ENCODE assay signal across 1 cellular context in the genomic region with DNA sequence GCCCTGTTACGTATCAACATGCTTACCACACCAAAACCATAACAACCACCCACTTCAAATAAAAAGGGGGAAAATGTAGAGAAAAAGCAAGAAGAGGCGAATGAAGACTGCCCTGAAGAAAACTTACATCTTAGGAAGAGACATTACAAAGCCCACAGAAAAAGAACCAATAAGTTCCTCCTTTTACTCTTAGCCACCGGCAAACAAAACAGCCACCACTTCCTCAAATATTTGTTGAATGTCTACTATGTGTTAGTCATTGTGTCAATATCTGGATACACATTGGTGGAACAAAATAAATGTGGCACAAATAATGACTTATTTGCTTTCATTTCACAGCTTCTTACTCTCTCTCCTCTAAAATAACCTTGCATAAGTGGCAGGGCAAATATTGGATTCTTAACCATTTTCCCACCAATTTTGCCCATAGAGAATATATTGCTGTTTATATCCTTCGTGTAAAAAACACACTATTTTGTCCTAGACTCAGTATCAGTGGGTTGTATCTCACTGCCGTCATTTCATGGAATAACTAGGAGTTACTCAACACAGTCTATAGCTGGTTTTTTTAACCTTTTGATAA.
TF ChIP-seq lines count a peak whose summit lies in the region.

No MANE protein-coding gene starts in this region.

TF ChIP-seq in HepG2, 621 proteins besides CTCF, POLR2A, EP300 and RAD21 (continued from another document and continues in another):
- TF ChIP-seq, protein P1, sequence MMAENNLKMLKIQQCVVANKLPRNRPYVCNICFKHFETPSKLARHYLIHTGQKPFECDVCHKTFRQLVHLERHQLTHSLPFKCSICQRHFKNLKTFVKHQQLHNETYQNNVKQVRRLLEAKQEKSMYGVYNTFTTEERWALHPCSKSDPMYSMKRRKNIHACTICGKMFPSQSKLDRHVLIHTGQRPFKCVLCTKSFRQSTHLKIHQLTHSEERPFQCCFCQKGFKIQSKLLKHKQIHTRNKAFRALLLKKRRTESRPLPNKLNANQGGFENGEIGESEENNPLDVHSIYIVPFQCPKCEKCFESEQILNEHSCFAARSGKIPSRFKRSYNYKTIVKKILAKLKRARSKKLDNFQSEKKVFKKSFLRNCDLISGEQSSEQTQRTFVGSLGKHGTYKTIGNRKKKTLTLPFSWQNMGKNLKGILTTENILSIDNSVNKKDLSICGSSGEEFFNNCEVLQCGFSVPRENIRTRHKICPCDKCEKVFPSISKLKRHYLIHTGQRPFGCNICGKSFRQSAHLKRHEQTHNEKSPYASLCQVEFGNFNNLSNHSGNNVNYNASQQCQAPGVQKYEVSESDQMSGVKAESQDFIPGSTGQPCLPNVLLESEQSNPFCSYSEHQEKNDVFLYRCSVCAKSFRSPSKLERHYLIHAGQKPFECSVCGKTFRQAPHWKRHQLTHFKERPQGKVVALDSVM (CRISPR knock-in tag; IDR thresholded peaks at IDR 0.05): no peak
- 0 out of 2 replicates have a peak, but pooled peaks have one; percentile 49 for TF ChIP-seq NCOA2 (CRISPR knock-in tag; IDR thresholded peaks at IDR 0.05)
- TF ChIP-seq, protein P2, sequence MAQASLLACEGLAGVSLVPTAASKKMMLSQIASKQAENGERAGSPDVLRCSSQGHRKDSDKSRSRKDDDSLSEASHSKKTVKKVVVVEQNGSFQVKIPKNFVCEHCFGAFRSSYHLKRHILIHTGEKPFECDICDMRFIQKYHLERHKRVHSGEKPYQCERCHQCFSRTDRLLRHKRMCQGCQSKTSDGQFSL (CRISPR knock-in tag; IDR thresholded peaks at IDR 0.05): no peak
- peak; percentile 40 for TF ChIP-seq TCF7 (IDR thresholded peaks at IDR 0.05; ENCODE audit: low read depth)
- TF ChIP-seq, protein P3, sequence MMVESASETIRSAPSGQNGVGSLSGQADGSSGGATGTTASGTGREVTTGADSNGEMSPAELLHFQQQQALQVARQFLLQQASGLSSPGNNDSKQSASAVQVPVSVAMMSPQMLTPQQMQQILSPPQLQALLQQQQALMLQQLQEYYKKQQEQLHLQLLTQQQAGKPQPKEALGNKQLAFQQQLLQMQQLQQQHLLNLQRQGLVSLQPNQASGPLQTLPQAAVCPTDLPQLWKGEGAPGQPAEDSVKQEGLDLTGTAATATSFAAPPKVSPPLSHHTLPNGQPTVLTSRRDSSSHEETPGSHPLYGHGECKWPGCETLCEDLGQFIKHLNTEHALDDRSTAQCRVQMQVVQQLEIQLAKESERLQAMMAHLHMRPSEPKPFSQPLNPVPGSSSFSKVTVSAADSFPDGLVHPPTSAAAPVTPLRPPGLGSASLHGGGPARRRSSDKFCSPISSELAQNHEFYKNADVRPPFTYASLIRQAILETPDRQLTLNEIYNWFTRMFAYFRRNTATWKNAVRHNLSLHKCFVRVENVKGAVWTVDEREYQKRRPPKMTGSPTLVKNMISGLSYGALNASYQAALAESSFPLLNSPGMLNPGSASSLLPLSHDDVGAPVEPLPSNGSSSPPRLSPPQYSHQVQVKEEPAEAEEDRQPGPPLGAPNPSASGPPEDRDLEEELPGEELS (CRISPR knock-in tag; IDR thresholded peaks at IDR 0.05): peak; percentile 56; the same call in 1 of the 2 replicates
- TF ChIP-seq YEATS2 (CRISPR knock-in tag; IDR thresholded peaks at IDR 0.05; ENCODE audit: borderline replicate concordance): peak; percentile 18; the same call in 1 of the 2 replicates
- TF ChIP-seq ZNF850 (CRISPR knock-in tag; conservative IDR thresholded peaks at IDR 0.05): no peak
- peak; percentile 96 for TF ChIP-seq ZNF335 (CRISPR knock-in tag; IDR thresholded peaks at IDR 0.05)
- TF ChIP-seq ZNF501 (CRISPR knock-in tag; IDR thresholded peaks at IDR 0.05): no peak
- TF ChIP-seq GATA4 (IDR thresholded peaks at IDR 0.05; ENCODE audit: borderline replicate concordance, low read depth): no peak
- peak; percentile 83; the same call in 1 of the 2 replicates for TF ChIP-seq JUNB (CRISPR knock-in tag; IDR thresholded peaks at IDR 0.05; ENCODE audit: borderline replicate concordance)
- no peak for TF ChIP-seq ZNF530 (CRISPR knock-in tag; IDR thresholded peaks at IDR 0.05; ENCODE audit: low read depth)
- no peak for TF ChIP-seq ZNF660 (CRISPR knock-in tag; IDR thresholded peaks at IDR 0.05; ENCODE audit: borderline replicate concordance, low read depth)
- TF ChIP-seq SAP130 (CRISPR knock-in tag; IDR thresholded peaks at IDR 0.05; ENCODE audit: low read depth): 0 out of 2 replicates have a peak, but pooled peaks have one; percentile 18
- peak; percentile 78; the same call in 1 of the 2 replicates for TF ChIP-seq JUND (CRISPR knock-in tag; IDR thresholded peaks at IDR 0.05)
- TF ChIP-seq MEIS1 (CRISPR knock-in tag; IDR thresholded peaks at IDR 0.05; ENCODE audit: borderline replicate concordance): no peak
- TF ChIP-seq THAP11 (CRISPR knock-in tag; IDR thresholded peaks at IDR 0.05): 0 out of 2 replicates have a peak, but pooled peaks have one; percentile 22
- no peak for TF ChIP-seq RELA (CRISPR knock-in tag; IDR thresholded peaks at IDR 0.05)
- TF ChIP-seq REPIN1 (CRISPR knock-in tag; IDR thresholded peaks at IDR 0.05; ENCODE audit: borderline replicate concordance, low read depth): no peak
- no peak for TF ChIP-seq TCF12 (IDR thresholded peaks at IDR 0.05)
- no peak for TF ChIP-seq TCF12 (CRISPR knock-in tag; IDR thresholded peaks at IDR 0.05)
- TF ChIP-seq, protein P4, sequence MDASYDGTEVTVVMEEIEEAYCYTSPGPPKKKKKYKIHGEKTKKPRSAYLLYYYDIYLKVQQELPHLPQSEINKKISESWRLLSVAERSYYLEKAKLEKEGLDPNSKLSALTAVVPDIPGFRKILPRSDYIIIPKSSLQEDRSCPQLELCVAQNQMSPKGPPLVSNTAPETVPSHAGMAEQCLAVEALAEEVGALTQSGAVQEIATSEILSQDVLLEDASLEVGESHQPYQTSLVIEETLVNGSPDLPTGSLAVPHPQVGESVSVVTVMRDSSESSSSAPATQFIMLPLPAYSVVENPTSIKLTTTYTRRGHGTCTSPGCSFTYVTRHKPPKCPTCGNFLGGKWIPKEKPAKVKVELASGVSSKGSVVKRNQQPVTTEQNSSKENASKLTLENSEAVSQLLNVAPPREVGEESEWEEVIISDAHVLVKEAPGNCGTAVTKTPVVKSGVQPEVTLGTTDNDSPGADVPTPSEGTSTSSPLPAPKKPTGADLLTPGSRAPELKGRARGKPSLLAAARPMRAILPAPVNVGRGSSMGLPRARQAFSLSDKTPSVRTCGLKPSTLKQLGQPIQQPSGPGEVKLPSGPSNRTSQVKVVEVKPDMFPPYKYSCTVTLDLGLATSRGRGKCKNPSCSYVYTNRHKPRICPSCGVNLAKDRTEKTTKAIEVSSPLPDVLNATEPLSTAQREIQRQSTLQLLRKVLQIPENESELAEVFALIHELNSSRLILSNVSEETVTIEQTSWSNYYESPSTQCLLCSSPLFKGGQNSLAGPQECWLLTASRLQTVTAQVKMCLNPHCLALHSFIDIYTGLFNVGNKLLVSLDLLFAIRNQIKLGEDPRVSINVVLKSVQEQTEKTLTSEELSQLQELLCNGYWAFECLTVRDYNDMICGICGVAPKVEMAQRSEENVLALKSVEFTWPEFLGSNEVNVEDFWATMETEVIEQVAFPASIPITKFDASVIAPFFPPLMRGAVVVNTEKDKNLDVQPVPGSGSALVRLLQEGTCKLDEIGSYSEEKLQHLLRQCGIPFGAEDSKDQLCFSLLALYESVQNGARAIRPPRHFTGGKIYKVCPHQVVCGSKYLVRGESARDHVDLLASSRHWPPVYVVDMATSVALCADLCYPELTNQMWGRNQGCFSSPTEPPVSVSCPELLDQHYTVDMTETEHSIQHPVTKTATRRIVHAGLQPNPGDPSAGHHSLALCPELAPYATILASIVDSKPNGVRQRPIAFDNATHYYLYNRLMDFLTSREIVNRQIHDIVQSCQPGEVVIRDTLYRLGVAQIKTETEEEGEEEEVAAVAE (CRISPR knock-in tag; IDR thresholded peaks at IDR 0.05; ENCODE audit: borderline replicate concordance): no peak
- TF ChIP-seq ISL2 (CRISPR knock-in tag; IDR thresholded peaks at IDR 0.05): no peak
- no peak for TF ChIP-seq KDM3A (CRISPR knock-in tag; IDR thresholded peaks at IDR 0.05; ENCODE audit: low read depth)
- TF ChIP-seq ZFX (CRISPR knock-in tag; IDR thresholded peaks at IDR 0.05; ENCODE audit: low read depth): no peak
- no peak for TF ChIP-seq FOXP1 (IDR thresholded peaks at IDR 0.05)
- TF ChIP-seq FOXP1 (CRISPR knock-in tag; IDR thresholded peaks at IDR 0.05): peak; percentile 66
- peak; percentile 50 for TF ChIP-seq TEAD3 (CRISPR knock-in tag; optimal IDR thresholded peaks at IDR 0.05; ENCODE audit: borderline replicate concordance)
- peak; percentile 81 for TF ChIP-seq NFIC (IDR thresholded peaks at IDR 0.05; ENCODE audit: low read length)
- TF ChIP-seq ZSCAN9 (CRISPR knock-in tag; IDR thresholded peaks at IDR 0.05; ENCODE audit: borderline replicate concordance): 0 out of 2 replicates have a peak, but pooled peaks have one; percentile 17
- peak; percentile 34; the same call in 1 of the 2 replicates for TF ChIP-seq NR2F6 (IDR thresholded peaks at IDR 0.05)
- TF ChIP-seq NR2F6 (CRISPR knock-in tag; IDR thresholded peaks at IDR 0.05): no peak
- no peak for TF ChIP-seq NFE2L1 (CRISPR knock-in tag; IDR thresholded peaks at IDR 0.05; ENCODE audit: borderline replicate concordance)
- TF ChIP-seq, protein P5, sequence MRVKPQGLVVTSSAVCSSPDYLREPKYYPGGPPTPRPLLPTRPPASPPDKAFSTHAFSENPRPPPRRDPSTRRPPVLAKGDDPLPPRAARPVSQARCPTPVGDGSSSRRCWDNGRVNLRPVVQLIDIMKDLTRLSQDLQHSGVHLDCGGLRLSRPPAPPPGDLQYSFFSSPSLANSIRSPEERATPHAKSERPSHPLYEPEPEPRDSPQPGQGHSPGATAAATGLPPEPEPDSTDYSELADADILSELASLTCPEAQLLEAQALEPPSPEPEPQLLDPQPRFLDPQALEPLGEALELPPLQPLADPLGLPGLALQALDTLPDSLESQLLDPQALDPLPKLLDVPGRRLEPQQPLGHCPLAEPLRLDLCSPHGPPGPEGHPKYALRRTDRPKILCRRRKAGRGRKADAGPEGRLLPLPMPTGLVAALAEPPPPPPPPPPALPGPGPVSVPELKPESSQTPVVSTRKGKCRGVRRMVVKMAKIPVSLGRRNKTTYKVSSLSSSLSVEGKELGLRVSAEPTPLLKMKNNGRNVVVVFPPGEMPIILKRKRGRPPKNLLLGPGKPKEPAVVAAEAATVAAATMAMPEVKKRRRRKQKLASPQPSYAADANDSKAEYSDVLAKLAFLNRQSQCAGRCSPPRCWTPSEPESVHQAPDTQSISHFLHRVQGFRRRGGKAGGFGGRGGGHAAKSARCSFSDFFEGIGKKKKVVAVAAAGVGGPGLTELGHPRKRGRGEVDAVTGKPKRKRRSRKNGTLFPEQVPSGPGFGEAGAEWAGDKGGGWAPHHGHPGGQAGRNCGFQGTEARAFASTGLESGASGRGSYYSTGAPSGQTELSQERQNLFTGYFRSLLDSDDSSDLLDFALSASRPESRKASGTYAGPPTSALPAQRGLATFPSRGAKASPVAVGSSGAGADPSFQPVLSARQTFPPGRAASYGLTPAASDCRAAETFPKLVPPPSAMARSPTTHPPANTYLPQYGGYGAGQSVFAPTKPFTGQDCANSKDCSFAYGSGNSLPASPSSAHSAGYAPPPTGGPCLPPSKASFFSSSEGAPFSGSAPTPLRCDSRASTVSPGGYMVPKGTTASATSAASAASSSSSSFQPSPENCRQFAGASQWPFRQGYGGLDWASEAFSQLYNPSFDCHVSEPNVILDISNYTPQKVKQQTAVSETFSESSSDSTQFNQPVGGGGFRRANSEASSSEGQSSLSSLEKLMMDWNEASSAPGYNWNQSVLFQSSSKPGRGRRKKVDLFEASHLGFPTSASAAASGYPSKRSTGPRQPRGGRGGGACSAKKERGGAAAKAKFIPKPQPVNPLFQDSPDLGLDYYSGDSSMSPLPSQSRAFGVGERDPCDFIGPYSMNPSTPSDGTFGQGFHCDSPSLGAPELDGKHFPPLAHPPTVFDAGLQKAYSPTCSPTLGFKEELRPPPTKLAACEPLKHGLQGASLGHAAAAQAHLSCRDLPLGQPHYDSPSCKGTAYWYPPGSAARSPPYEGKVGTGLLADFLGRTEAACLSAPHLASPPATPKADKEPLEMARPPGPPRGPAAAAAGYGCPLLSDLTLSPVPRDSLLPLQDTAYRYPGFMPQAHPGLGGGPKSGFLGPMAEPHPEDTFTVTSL (CRISPR knock-in tag; IDR thresholded peaks at IDR 0.05; ENCODE audit: borderline replicate concordance): peak; percentile 81; the same call in 1 of the 2 replicates
- peak; percentile 81 for TF ChIP-seq SKI (IDR thresholded peaks at IDR 0.05; ENCODE audit: partially characterized antibody)
- no peak for TF ChIP-seq ZNF350 (CRISPR knock-in tag; IDR thresholded peaks at IDR 0.05; ENCODE audit: borderline replicate concordance, low read depth)
- TF ChIP-seq, protein P6, sequence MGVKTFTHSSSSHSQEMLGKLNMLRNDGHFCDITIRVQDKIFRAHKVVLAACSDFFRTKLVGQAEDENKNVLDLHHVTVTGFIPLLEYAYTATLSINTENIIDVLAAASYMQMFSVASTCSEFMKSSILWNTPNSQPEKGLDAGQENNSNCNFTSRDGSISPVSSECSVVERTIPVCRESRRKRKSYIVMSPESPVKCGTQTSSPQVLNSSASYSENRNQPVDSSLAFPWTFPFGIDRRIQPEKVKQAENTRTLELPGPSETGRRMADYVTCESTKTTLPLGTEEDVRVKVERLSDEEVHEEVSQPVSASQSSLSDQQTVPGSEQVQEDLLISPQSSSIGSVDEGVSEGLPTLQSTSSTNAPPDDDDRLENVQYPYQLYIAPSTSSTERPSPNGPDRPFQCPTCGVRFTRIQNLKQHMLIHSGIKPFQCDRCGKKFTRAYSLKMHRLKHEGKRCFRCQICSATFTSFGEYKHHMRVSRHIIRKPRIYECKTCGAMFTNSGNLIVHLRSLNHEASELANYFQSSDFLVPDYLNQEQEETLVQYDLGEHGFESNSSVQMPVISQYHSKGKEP (CRISPR knock-in tag; IDR thresholded peaks at IDR 0.05): no peak
- TF ChIP-seq RARA (CRISPR knock-in tag; IDR thresholded peaks at IDR 0.05): peak; percentile 61; the same call in 1 of the 2 replicates
- TF ChIP-seq MLLT10 (CRISPR knock-in tag; IDR thresholded peaks at IDR 0.05): no peak
